1 cellular context compared by ENCODE assay signal in the genomic region with DNA sequence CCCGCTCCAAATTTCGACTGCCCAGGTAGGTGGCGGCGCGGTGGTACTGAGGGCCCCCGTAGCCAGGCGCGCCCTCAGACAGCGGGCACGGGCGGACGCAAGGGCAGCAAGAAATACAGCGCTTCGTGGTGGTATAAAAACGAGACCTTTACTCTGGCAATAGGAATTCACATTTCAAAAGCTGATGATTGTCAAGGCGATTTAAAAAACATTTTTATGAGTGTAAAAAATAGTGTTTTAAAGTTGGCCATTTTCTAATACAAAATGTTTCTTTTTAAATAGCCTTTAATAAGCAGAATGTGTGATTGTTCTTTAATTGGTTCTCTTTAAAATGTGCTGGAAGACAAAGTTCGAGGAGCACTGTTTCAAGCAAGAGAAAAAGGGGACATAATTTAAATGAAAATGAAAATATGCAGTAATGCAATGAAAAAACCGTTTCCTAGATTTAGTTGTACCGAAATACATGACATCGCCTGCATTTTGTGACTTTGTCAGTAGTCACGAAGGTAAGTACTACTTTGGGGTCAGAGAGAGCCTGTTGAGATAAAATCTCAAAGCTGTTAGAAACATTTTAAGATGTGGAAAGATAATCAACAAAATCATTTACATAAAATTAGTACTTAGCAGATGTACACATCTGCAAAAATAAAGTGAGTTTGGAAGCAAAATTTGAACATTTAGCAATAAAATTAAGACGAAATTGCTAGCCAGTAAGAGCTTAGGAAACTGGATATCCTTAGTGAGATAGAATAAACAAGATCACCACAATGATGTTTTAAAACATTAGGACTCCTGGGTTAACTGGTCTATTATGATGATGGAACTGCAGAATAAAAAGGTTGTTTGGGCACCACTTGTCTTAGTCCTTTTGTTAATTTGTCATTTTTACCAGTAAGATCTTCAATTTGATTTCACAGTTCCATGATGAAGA.
TF ChIP-seq lines count a peak whose summit lies in the region.

No MANE protein-coding gene starts in this region.

TF ChIP-seq in K562, 482 proteins besides CTCF, POLR2A, EP300 and RAD21 (continued from another document):
- TF ChIP-seq ZNF384 (IDR thresholded peaks at IDR 0.05; ENCODE audit: low read depth, low read length) (no peak), SMAD3 (CRISPR knock-in tag; conservative IDR thresholded peaks at IDR 0.05) (no peak), ZNF551 (CRISPR knock-in tag; IDR thresholded peaks at IDR 0.05) (no peak), ZNF311 (CRISPR knock-in tag; IDR thresholded peaks at IDR 0.05) (no peak), ERF (CRISPR knock-in tag; IDR thresholded peaks at IDR 0.05) (0 out of 2 replicates have a peak, but pooled peaks have one; percentile 10), ADNP (tag; IDR thresholded peaks at IDR 0.05) (peak; percentile 22; the same call in 1 of the 2 replicates)
- TF ChIP-seq, protein P1, sequence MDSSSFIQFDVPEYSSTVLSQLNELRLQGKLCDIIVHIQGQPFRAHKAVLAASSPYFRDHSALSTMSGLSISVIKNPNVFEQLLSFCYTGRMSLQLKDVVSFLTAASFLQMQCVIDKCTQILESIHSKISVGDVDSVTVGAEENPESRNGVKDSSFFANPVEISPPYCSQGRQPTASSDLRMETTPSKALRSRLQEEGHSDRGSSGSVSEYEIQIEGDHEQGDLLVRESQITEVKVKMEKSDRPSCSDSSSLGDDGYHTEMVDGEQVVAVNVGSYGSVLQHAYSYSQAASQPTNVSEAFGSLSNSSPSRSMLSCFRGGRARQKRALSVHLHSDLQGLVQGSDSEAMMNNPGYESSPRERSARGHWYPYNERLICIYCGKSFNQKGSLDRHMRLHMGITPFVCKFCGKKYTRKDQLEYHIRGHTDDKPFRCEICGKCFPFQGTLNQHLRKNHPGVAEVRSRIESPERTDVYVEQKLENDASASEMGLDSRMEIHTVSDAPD (CRISPR knock-in tag; IDR thresholded peaks at IDR 0.05): no peak
